In the genomic region with DNA sequence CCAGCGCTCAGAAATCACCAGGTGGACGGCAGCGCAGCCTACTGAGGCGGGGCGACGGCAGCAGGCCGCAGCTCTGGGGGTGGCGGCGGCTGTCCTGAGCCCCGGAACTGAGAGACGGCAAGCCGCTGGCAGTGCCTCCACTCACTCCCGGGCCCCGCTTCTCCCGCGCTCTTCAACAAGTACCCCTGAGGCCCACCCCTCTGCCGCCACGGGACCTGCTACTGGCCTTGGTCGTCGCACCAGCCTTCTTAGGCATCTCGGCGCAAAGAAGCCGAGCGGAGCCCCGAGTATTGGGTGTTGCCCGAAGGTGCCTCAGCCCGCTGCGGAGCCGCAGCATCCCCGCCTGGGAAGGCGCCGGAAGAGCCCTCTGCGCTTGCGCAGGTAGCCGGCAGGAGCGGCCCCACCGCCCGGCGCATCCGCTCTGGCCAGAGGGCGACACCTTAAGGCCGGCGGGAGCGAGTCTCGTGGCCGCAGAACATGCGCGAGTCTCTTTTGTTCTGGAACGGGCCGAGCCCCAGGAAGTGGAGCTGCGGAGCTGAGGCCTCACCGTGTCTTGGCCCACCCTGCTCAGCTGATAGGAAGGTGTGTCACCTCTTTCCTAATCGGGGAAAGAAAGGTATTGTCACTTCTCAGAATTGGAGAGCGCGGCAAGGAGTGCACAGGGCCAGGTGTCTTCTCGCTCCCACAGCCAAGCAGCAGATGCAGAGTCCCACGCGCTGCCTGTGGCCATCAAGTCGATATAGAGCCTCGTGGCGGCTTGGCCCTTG, we compare ENCODE assay signal across 8 cellular contexts. TPM values are rescaled to one million over a fixed set of nuclear protein-coding genes. Genes with fewer than 3 reads are reported as not detected.
DNase-seq lines count a peak whose midpoint lies in the region; ATAC-seq and TF ChIP-seq lines count a peak whose summit lies in the region.

A gene (minus strand): TSS at position 369 of the 767 bp plus-strand sequence. CDS start 32 bp downstream, at position 337.

- H3K36me3 Mint-ChIP-seq in activated CD4-positive, alpha-beta T cell treated with anti-CD3 and anti-CD28 coated beads for 36 hours (ENCODE audit: low read depth) = peaks cover 36% of the 10 kb centered on the region

- TF ChIP-seq CTCF in BJ (IDR thresholded peaks at IDR 0.05; ENCODE audit: insufficient read depth, low read depth, low read length) = peak; percentile 78
- peak; percentile 64 for TF ChIP-seq CTCF in choroid plexus epithelial cell (conservative IDR thresholded peaks at IDR 0.05; ENCODE audit: low read depth, low read length)

- intact Hi-C loops in activated CD4-positive, alpha-beta T cell treated with anti-CD3 and anti-CD28 coated beads for 36 hours (cut with DNase I, micrococcal nuclease) = loop anchor here (1.0 to 5.0 kb wide), 14 partner anchors 25 to 561 kb away; a partner anchor contains a TSS

- peak; percentile 89 for TF ChIP-seq POLR2A in GM19193 (IDR thresholded peaks at IDR 0.05; ENCODE audit: extremely low read depth, insufficient read depth, insufficient read length)

- ATAC-seq in HG03432 (IDR thresholded peaks at IDR 0.05; ENCODE audit: unreplicated experiment) = peak; percentile 91
- peak; percentile 81 for ATAC-seq in activated CD4-positive, alpha-beta T cell treated with anti-CD3 and anti-CD28 coated beads for 36 hours

- H3K4me3 ChIP-seq in BJ (ENCODE audit: low read depth, low read length) (peak within 1 kb of the TSS; percentile 59), choroid plexus epithelial cell (ENCODE audit: low read depth, low read length) (peak within 1 kb of the TSS; percentile 99)

- DNase-seq in BJ (ENCODE audit: low read depth) (no peak), NCI-H446 treated with DMSO at 0.1 percent for 48 hours (lab: John Stamatoyannopoulos, UW) (peak; percentile 69), choroid plexus epithelial cell (ENCODE audit: low read depth) (peak; percentile 93), kidney glomerular epithelial cell (lab: John Stamatoyannopoulos, UW) (peak; percentile 85)
- peak; percentile 88 for DNase-seq in activated CD4-positive, alpha-beta T cell treated with anti-CD3 and anti-CD28 coated beads for 36 hours
- peak; percentile 66 for DNase-seq in stimulated activated CD4-positive, alpha-beta T cell treated with anti-CD3 and anti-CD28 coated beads, Interleukin-1b, Interleukin-23, amount 100 ng/mL, for 1 hour (ENCODE audit: low read depth in 2 of 2)

- no peaks in the 10 kb centered on the region for H3K27me3 Mint-ChIP-seq in activated CD4-positive, alpha-beta T cell treated with anti-CD3 and anti-CD28 coated beads for 36 hours

- CTCF ChIA-PET in BJ (lab: Yijun Ruan, JAX) = interaction anchor here (0.5 to 2.4 kb wide), 28 partner anchors 9 to 563 kb away, joined by 3 to 29 read pairs (median 4); a partner anchor contains a TSS
- CTCF ChIA-PET in activated CD4-positive, alpha-beta T cell treated with anti-CD3 and anti-CD28 coated beads for 36 hours (lab: Charles Lee) = interaction anchor here (0.7 to 2.3 kb wide), 19 partner anchors 9 to 473 kb away, joined by 3 to 18 read pairs (median 4); a partner anchor contains a TSS

- H3K27ac Mint-ChIP-seq in activated CD4-positive, alpha-beta T cell treated with anti-CD3 and anti-CD28 coated beads for 36 hours = peak within 1 kb of the TSS; percentile 96

- no peaks in the 10 kb centered on the region for H3K27me3 ChIP-seq in BJ (ENCODE audit: control insufficient read depth, insufficient read depth, low read length)

- H3K36me3 ChIP-seq in BJ (ENCODE audit: control insufficient read depth, insufficient read depth, low read length) = peaks cover 2% of the 10 kb centered on the region

- H3K4me1 Mint-ChIP-seq in activated CD4-positive, alpha-beta T cell treated with anti-CD3 and anti-CD28 coated beads for 36 hours = peaks cover 48% of the 10 kb centered on the region

- POLR2A ChIA-PET in BJ (lab: Charles Lee) = no interaction called here
- POLR2A ChIA-PET in activated CD4-positive, alpha-beta T cell treated with anti-CD3 and anti-CD28 coated beads for 36 hours (lab: Charles Lee) = interaction anchor here (0.9 to 1.5 kb wide), 3 partner anchors 57 to 471 kb away, joined by 3 to 8 read pairs (median 4); a partner anchor contains a TSS

- H3K4me3 Mint-ChIP-seq in activated CD4-positive, alpha-beta T cell treated with anti-CD3 and anti-CD28 coated beads for 36 hours = peak within 1 kb of the TSS; percentile 89

- H3K9me3 Mint-ChIP-seq in activated CD4-positive, alpha-beta T cell treated with anti-CD3 and anti-CD28 coated beads for 36 hours (ENCODE audit: low read depth) = peaks cover 7% of the 10 kb centered on the region

RNA-seq across cellular contexts. Expression of the gene that starts here (rescaled TPM):
- polyA plus RNA-seq in BJ (2011; rRNA removed) = 17.9 and 21.1 TPM in 2 replicates
- polyA minus RNA-seq in BJ (2011; rRNA and poly(A)+ RNA removed) = 5.7 and 9.3 TPM in 2 replicates
- total RNA-seq in activated CD4-positive, alpha-beta T cell treated with anti-CD3 and anti-CD28 coated beads for 36 hours = 10 to 100 TPM; 20.2 to 23.1 TPM
